25 cellular contexts compared by ENCODE assay signal in genomic region chr15:72420580-72420979, GRCh38. TPM values are rescaled to one million over a fixed set of nuclear protein-coding genes. Genes with fewer than 3 reads are reported as not detected.
"Had no signal": no experiment of that assay in that cellular context is flagged by ENCODE, and none has a peak within 500 bp of the region (broad histone marks: within the 10 kb centered on the region; RNA-seq: fewer than 3 reads in every experiment).

No MANE protein-coding gene starts in this region.

- H3K4me1 Mint-ChIP-seq: endodermal cell, mesothelial cell of epicardium, neural crest cell, WTC11 had no signal

- ATAC-seq: activated CD8-positive, alpha-beta T cell treated with anti-CD3 and anti-CD28 coated beads for 36 hours; activated T-cell treated with anti-CD3 and anti-CD28 coated beads, Interleukin-2, amount 50 U/mL, for 4 hours; left cardiac atrium; lower lobe of right lung; WTC11 had no signal

- DNase-seq: activated CD4-positive, alpha-beta T cell treated with anti-CD3 and anti-CD28 coated beads for 4 hours; activated CD8-positive, alpha-beta T cell treated with anti-CD3 and anti-CD28 coated beads for 36 hours; activated effector memory CD4-positive, alpha-beta T cell treated with Interleukin-2 at 50 U/mL for 16 hours; activated naive CD4-positive, alpha-beta T cell treated with anti-CD3 and anti-CD28 coated beads, Interleukin-2, amount 50 U/mL, for 16 hours; activated T-cell treated with anti-CD3 and anti-CD28 coated beads, Interleukin-2, amount 50 U/mL, for 4 hours; adrenal gland; dorsolateral prefrontal cortex; endodermal cell; head of caudate nucleus; left cardiac atrium; lower lobe of right lung; right lobe of liver; stimulated activated CD4-positive, alpha-beta T cell treated with anti-CD3 and anti-CD28 coated beads, Interleukin-4, amount 100 ng/mL, for 4 hours; stimulated activated CD8-positive, alpha-beta memory T cell treated with anti-CD3 and anti-CD28 coated beads, Interleukin-4, amount 100 ng/mL, for 48 hours; trophoblast cell had no signal

- H3K36me3 Mint-ChIP-seq: WTC11 had no signal

- H3K27me3 Mint-ChIP-seq: activated CD8-positive, alpha-beta T cell treated with anti-CD3 and anti-CD28 coated beads for 36 hours; stimulated activated naive CD8-positive, alpha-beta T cell treated with anti-CD3 and anti-CD28 coated beads, Interleukin-15, Interleukin-2, amounts not matched to agents 100 ng/mL and 50 ng/mL, for 24 hours had no signal

- H3K9me3 ChIP-seq: lower lobe of right lung, right lobe of liver, suprapubic skin had no signal

- H3K27ac Mint-ChIP-seq: activated CD8-positive, alpha-beta T cell treated with anti-CD3 and anti-CD28 coated beads for 36 hours; endodermal cell; mesothelial cell of epicardium; stimulated activated naive CD8-positive, alpha-beta T cell treated with anti-CD3 and anti-CD28 coated beads, Interleukin-15, Interleukin-2, amounts not matched to agents 100 ng/mL and 50 ng/mL, for 24 hours; WTC11 had no signal

- H3K36me3 ChIP-seq: adrenal gland, lower lobe of right lung, right lobe of liver, suprapubic skin had no signal

- H3K4me1 ChIP-seq: adrenal gland, lower lobe of right lung, right lobe of liver, suprapubic skin had no signal

- H3K27ac ChIP-seq: adrenal gland, dorsolateral prefrontal cortex, lower lobe of right lung, right lobe of liver, suprapubic skin had no signal

- H3K4me3 ChIP-seq: adrenal gland, dorsolateral prefrontal cortex, lower lobe of right lung, right lobe of liver, smooth muscle cell, suprapubic skin had no signal

- H3K4me3 Mint-ChIP-seq: activated CD8-positive, alpha-beta T cell treated with anti-CD3 and anti-CD28 coated beads for 36 hours; activated T-cell treated with anti-CD3 and anti-CD28 coated beads, Interleukin-2, amount 50 U/mL, for 4 hours; endodermal cell; mesothelial cell of epicardium; neural crest cell; stimulated activated naive CD8-positive, alpha-beta T cell treated with anti-CD3 and anti-CD28 coated beads, Interleukin-15, Interleukin-2, amounts not matched to agents 100 ng/mL and 50 ng/mL, for 24 hours; WTC11 had no signal

RNA-seq across cellular contexts. Expression of gene TMEM202, which starts 22.5 kb away (rescaled TPM):
- total RNA-seq: activated CD8-positive, alpha-beta T cell treated with anti-CD3 and anti-CD28 coated beads for 36 hours; activated T-cell treated with anti-CD3 and anti-CD28 coated beads, Interleukin-2, amount 50 U/mL, for 4 hours; adrenal gland; dorsolateral prefrontal cortex; endodermal cell; epithelial cell of proximal tubule; frontal cortex; left cardiac atrium; lower lobe of right lung; mesothelial cell of epicardium; neural crest cell; osteocyte; pulmonary artery endothelial cell; right lobe of liver; smooth muscle cell; suprapubic skin; WTC11 had no signal
- polyA plus RNA-seq: adrenal gland, smooth muscle cell had no signal
